ENCODE assay signal across 1 cellular context in the genomic region with DNA sequence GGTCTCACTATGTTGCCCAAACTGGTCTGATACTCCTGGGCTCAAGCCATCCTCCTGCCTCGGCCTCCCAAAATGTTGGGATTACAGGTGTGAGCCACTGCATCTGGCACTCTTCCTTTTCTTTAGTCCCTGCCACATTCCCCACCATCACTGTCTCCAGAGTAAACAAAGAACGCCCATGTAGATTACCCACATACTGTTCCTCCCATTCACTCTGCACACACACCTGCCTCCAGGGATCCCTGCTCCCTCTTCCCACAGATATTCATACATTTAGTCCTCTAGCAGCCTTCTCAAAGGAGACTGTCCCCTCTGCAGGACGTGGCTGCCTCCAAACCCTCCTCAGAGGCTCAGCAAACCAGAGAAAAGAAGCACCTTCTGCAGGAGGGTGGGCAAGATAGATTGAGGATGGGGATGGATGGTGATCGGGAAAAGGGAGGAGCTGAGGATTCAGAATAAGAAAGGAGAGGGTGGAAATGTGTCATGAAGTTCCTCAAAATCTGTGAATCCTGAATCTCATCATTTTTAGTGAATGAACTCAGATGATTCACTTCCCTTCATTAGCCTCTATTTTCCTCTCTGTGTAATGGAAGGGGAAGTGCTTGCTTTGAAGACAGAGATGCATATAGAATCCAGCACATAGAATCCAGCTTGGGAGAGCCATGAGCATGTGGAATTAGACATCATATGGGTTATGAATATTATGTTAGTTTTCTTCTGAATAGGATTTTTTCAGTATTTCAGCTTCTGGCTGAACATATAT.
TF ChIP-seq lines count a peak whose summit lies in the region.

No MANE protein-coding gene starts in this region.

TF ChIP-seq in WTC11, 78 proteins besides CTCF, POLR2A, EP300 and RAD21 (continued from another document):
- TF ChIP-seq, protein P1, sequence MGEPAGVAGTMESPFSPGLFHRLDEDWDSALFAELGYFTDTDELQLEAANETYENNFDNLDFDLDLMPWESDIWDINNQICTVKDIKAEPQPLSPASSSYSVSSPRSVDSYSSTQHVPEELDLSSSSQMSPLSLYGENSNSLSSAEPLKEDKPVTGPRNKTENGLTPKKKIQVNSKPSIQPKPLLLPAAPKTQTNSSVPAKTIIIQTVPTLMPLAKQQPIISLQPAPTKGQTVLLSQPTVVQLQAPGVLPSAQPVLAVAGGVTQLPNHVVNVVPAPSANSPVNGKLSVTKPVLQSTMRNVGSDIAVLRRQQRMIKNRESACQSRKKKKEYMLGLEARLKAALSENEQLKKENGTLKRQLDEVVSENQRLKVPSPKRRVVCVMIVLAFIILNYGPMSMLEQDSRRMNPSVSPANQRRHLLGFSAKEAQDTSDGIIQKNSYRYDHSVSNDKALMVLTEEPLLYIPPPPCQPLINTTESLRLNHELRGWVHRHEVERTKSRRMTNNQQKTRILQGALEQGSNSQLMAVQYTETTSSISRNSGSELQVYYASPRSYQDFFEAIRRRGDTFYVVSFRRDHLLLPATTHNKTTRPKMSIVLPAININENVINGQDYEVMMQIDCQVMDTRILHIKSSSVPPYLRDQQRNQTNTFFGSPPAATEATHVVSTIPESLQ (CRISPR knock-in tag; IDR thresholded peaks at IDR 0.05): no peak
